In the genomic region with DNA sequence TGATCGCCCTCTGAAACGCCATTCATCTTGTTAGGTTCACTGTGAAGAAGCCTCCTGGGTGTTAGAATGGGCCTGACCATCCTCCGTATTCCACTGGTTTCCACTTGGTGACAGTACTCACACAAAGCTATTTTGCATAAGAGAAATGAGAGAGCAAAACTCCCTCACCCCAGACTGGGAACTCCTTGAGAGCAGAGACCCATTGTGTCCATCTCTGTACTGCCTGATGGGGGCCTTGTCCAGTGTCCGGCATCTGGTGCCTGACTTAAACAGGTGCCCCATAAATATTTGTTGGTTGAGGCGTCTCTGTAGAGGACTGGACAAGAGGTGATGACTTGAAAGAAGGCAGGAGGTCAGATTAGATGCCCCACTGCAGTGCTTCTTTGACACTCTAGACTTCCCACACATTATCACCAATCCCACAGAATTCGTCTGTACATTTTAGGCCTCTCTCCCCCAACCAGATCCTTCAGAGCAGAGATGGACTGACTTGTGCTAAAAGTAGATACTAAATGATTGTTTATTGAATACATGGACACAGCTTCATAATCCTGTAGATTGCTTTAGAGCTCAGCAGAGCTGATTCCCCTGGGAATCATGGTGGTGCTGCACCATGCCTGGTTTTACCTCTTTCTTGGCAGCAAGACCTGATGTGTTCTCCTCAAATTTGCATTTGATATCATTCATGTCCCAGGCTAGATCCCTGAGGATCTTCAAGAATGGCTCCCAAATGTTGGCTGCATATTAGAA, we compare ENCODE assay signal across 20 cellular contexts. TPM values are rescaled to one million over a fixed set of nuclear protein-coding genes. Genes with fewer than 3 reads are reported as not detected.
DNase-seq lines count a peak whose midpoint lies in the region; ATAC-seq lines count a peak whose summit lies in the region.
"Had no signal": no experiment of that assay in that cellular context is flagged by ENCODE, and none has a peak within 500 bp of the region (broad histone marks: within the 10 kb centered on the region; RNA-seq: fewer than 3 reads in every experiment).

No MANE protein-coding gene starts in this region.

- CTCF ChIA-PET in activated CD8-positive, alpha-beta memory T cell treated with anti-CD3 and anti-CD28 coated beads, Interleukin-2, amount 10 ng/mL, durations not matched to agents 7 days and 5 days (lab: Charles Lee): interaction anchor here (1.2 to 4.8 kb wide), 10 partner anchors 9 to 153 kb away, joined by 3 to 53 read pairs (median 19); a partner anchor contains a TSS

- H3K4me3 Mint-ChIP-seq in activated CD8-positive, alpha-beta memory T cell treated with anti-CD3 and anti-CD28 coated beads, Interleukin-2, amount 10 ng/mL, durations not matched to agents 7 days and 5 days: no peak overlapping the region
- peak overlapping the region in 1 of 4 donors; percentile 20 for H3K4me3 Mint-ChIP-seq in IgD-negative memory B cell
- no peak overlapping the region for H3K4me3 Mint-ChIP-seq in activated T-helper 2 cell treated with anti-CD3 and anti-CD28 coated beads, Interferon-gamma antibody, Interleukin-2, Interleukin-4, amounts not matched to agents 10 μg/mL and 5 μg/mL and 100 μg/mL, durations not matched to agents 14 hours and 24 hours and 36 hours (ENCODE audit: low read depth)
- no peak overlapping the region for H3K4me3 Mint-ChIP-seq in stimulated activated effector memory CD8-positive, alpha-beta T cell treated with anti-CD3 and anti-CD28 coated beads, Interleukin-12 subunit alpha, Interleukin-12 subunit beta, amount 100 ng/mL, for 72 hours
- H3K4me3 Mint-ChIP-seq: B cell; CD8-positive, alpha-beta memory T cell had no signal

- intact Hi-C loops in activated T-helper 2 cell treated with anti-CD3 and anti-CD28 coated beads, Interferon-gamma antibody, Interleukin-2, Interleukin-4, amounts not matched to agents 10 μg/mL and 5 μg/mL and 100 μg/mL, durations not matched to agents 14 hours and 24 hours and 36 hours (cut with micrococcal nuclease): no loop called here

- no peak for ATAC-seq in activated CD8-positive, alpha-beta memory T cell treated with anti-CD3 and anti-CD28 coated beads, Interleukin-2, amount 10 ng/mL, durations not matched to agents 7 days and 5 days
- no peak for ATAC-seq in stimulated activated effector memory CD8-positive, alpha-beta T cell treated with anti-CD3 and anti-CD28 coated beads, Interleukin-12 subunit alpha, Interleukin-12 subunit beta, amount 100 ng/mL, for 72 hours
- no peak for ATAC-seq in GM18868 (IDR thresholded peaks at IDR 0.05; ENCODE audit: unreplicated experiment)

- H3K27me3 Mint-ChIP-seq in activated CD8-positive, alpha-beta memory T cell treated with anti-CD3 and anti-CD28 coated beads, Interleukin-2, amount 10 ng/mL, durations not matched to agents 7 days and 5 days: no peaks in the 10 kb centered on the region
- H3K27me3 Mint-ChIP-seq in IgD-negative memory B cell: no peaks in the 10 kb centered on the region
- H3K27me3 Mint-ChIP-seq in activated T-helper 2 cell treated with anti-CD3 and anti-CD28 coated beads, Interferon-gamma antibody, Interleukin-2, Interleukin-4, amounts not matched to agents 10 μg/mL and 5 μg/mL and 100 μg/mL, durations not matched to agents 14 hours and 24 hours and 36 hours (ENCODE audit: low read depth): peaks cover 3% of the 10 kb centered on the region
- H3K27me3 Mint-ChIP-seq: B cell; CD8-positive, alpha-beta memory T cell had no signal

- H3K9me3 Mint-ChIP-seq in activated CD8-positive, alpha-beta memory T cell treated with anti-CD3 and anti-CD28 coated beads, Interleukin-2, amount 10 ng/mL, durations not matched to agents 7 days and 5 days (ENCODE audit: low read depth): no peaks in the 10 kb centered on the region
- peaks cover 0 to 3% (median 0%) of the 10 kb centered on the region in 3 donors for H3K9me3 Mint-ChIP-seq in IgD-negative memory B cell
- peaks cover 3% of the 10 kb centered on the region for H3K9me3 Mint-ChIP-seq in activated T-helper 2 cell treated with anti-CD3 and anti-CD28 coated beads, Interferon-gamma antibody, Interleukin-2, Interleukin-4, amounts not matched to agents 10 μg/mL and 5 μg/mL and 100 μg/mL, durations not matched to agents 14 hours and 24 hours and 36 hours
- no peaks in the 10 kb centered on the region for H3K9me3 Mint-ChIP-seq in stimulated activated effector memory CD8-positive, alpha-beta T cell treated with anti-CD3 and anti-CD28 coated beads, Interleukin-12 subunit alpha, Interleukin-12 subunit beta, amount 100 ng/mL, for 72 hours

- H3K4me1 Mint-ChIP-seq in activated CD8-positive, alpha-beta memory T cell treated with anti-CD3 and anti-CD28 coated beads, Interleukin-2, amount 10 ng/mL, durations not matched to agents 7 days and 5 days: peaks cover 38% of the 10 kb centered on the region
- peaks cover 12 to 25% (median 18%) of the 10 kb centered on the region in 3 donors for H3K4me1 Mint-ChIP-seq in IgD-negative memory B cell
- peaks cover 37% of the 10 kb centered on the region for H3K4me1 Mint-ChIP-seq in activated T-helper 2 cell treated with anti-CD3 and anti-CD28 coated beads, Interferon-gamma antibody, Interleukin-2, Interleukin-4, amounts not matched to agents 10 μg/mL and 5 μg/mL and 100 μg/mL, durations not matched to agents 14 hours and 24 hours and 36 hours (ENCODE audit: low read depth)
- peaks cover 33% of the 10 kb centered on the region for H3K4me1 Mint-ChIP-seq in stimulated activated effector memory CD8-positive, alpha-beta T cell treated with anti-CD3 and anti-CD28 coated beads, Interleukin-12 subunit alpha, Interleukin-12 subunit beta, amount 100 ng/mL, for 72 hours

- DNase-seq in activated CD8-positive, alpha-beta memory T cell treated with anti-CD3 and anti-CD28 coated beads, Interleukin-2, amount 10 ng/mL, durations not matched to agents 7 days and 5 days: peak; percentile 37
- no peak for DNase-seq in activated CD8-positive, alpha-beta memory T cell treated with anti-CD3 and anti-CD28 coated beads, Interleukin-2, amount 50 U/mL, for 48 hours
- DNase-seq in activated T-helper 2 cell treated with anti-CD3 and anti-CD28 coated beads, Interferon-gamma antibody, Interleukin-2, Interleukin-4, amounts not matched to agents 10 μg/mL and 5 μg/mL and 100 μg/mL, durations not matched to agents 14 hours and 24 hours and 36 hours (ENCODE audit: low spot score): peak; percentile 6
- peak in 1 of 2 donors; percentile 45 for DNase-seq in stimulated activated effector memory CD8-positive, alpha-beta T cell treated with anti-CD3 and anti-CD28 coated beads, Interleukin-12 subunit alpha, Interleukin-12 subunit beta, amount 100 ng/mL, for 72 hours (ENCODE audit: low spot score in 2 of 2)
- DNase-seq in NCI-H2196 treated with DMSO at 0.1 percent for 48 hours (lab: John Stamatoyannopoulos, UW; ENCODE audit: unreplicated experiment): no peak
- DNase-seq: CD8-positive, alpha-beta memory T cell; DND-41; H7; KG1; NCI-H1048; NCI-H146; NCI-H2081 treated with DMSO at 0.1 percent for 48 hours; NCI-H2227 treated with DMSO at 0.1 percent for 48 hours; NCI-H524 treated with DMSO at 0.1 percent for 48 hours; Peyer's patch; SHP77 had no signal

- no peak overlapping the region for H3K27ac Mint-ChIP-seq in activated CD8-positive, alpha-beta memory T cell treated with anti-CD3 and anti-CD28 coated beads, Interleukin-2, amount 10 ng/mL, durations not matched to agents 7 days and 5 days
- H3K27ac Mint-ChIP-seq in IgD-negative memory B cell: peak overlapping the region in 2 of 3 donors; percentile 1 to 63
- H3K27ac Mint-ChIP-seq in activated T-helper 2 cell treated with anti-CD3 and anti-CD28 coated beads, Interferon-gamma antibody, Interleukin-2, Interleukin-4, amounts not matched to agents 10 μg/mL and 5 μg/mL and 100 μg/mL, durations not matched to agents 14 hours and 24 hours and 36 hours: no peak overlapping the region
- H3K27ac Mint-ChIP-seq in stimulated activated effector memory CD8-positive, alpha-beta T cell treated with anti-CD3 and anti-CD28 coated beads, Interleukin-12 subunit alpha, Interleukin-12 subunit beta, amount 100 ng/mL, for 72 hours: peak overlapping the region; percentile 41
- H3K27ac Mint-ChIP-seq: B cell had no signal

- peaks cover 37% of the 10 kb centered on the region for H3K36me3 Mint-ChIP-seq in activated CD8-positive, alpha-beta memory T cell treated with anti-CD3 and anti-CD28 coated beads, Interleukin-2, amount 10 ng/mL, durations not matched to agents 7 days and 5 days
- H3K36me3 Mint-ChIP-seq in IgD-negative memory B cell: peaks cover 4% of the 10 kb centered on the region
- peaks cover 8% of the 10 kb centered on the region for H3K36me3 Mint-ChIP-seq in activated T-helper 2 cell treated with anti-CD3 and anti-CD28 coated beads, Interferon-gamma antibody, Interleukin-2, Interleukin-4, amounts not matched to agents 10 μg/mL and 5 μg/mL and 100 μg/mL, durations not matched to agents 14 hours and 24 hours and 36 hours (ENCODE audit: low read depth)
- peaks cover 5% of the 10 kb centered on the region for H3K36me3 Mint-ChIP-seq in stimulated activated effector memory CD8-positive, alpha-beta T cell treated with anti-CD3 and anti-CD28 coated beads, Interleukin-12 subunit alpha, Interleukin-12 subunit beta, amount 100 ng/mL, for 72 hours

RNA-seq across cellular contexts. Expression of a gene that starts 22.4 kb away (rescaled TPM):
- 1 to 10 TPM; 2.4 to 3.7 TPM for total RNA-seq in activated CD8-positive, alpha-beta memory T cell treated with anti-CD3 and anti-CD28 coated beads, Interleukin-2, amount 10 ng/mL, durations not matched to agents 7 days and 5 days
- not detected for polyA plus RNA-seq in IgD-negative memory B cell
- 0.16 and 0.21 TPM in 2 replicates for total RNA-seq in activated T-helper 2 cell treated with anti-CD3 and anti-CD28 coated beads, Interferon-gamma antibody, Interleukin-2, Interleukin-4, amounts not matched to agents 10 μg/mL and 5 μg/mL and 100 μg/mL, durations not matched to agents 14 hours and 24 hours and 36 hours
- total RNA-seq: M059J had no signal

RNA-seq across cellular contexts. Expression of a gene that starts 46.2 kb away (rescaled TPM):
- total RNA-seq in activated CD8-positive, alpha-beta memory T cell treated with anti-CD3 and anti-CD28 coated beads, Interleukin-2, amount 10 ng/mL, durations not matched to agents 7 days and 5 days: 10 to 100 TPM; 59.8 to 95.2 TPM
- 55.9 TPM for polyA plus RNA-seq in IgD-negative memory B cell
- total RNA-seq in activated T-helper 2 cell treated with anti-CD3 and anti-CD28 coated beads, Interferon-gamma antibody, Interleukin-2, Interleukin-4, amounts not matched to agents 10 μg/mL and 5 μg/mL and 100 μg/mL, durations not matched to agents 14 hours and 24 hours and 36 hours: 24.0 and 24.4 TPM in 2 replicates
- total RNA-seq: M059J had no signal

Comparison
In these comparisons a context has a peak if more than half of its experiments do, and no peak if none do; other contexts are left out.
1. DNase-seq: peak in activated CD8-positive, alpha-beta memory T cell treated with anti-CD3 and anti-CD28 coated beads, Interleukin-2, amount 10 ng/mL, durations not matched to agents 7 days and 5 days (single experiment) and activated T-helper 2 cell treated with anti-CD3 and anti-CD28 coated beads, Interferon-gamma antibody, Interleukin-2, Interleukin-4, amounts not matched to agents 10 μg/mL and 5 μg/mL and 100 μg/mL, durations not matched to agents 14 hours and 24 hours and 36 hours (single experiment); none in activated CD8-positive, alpha-beta memory T cell treated with anti-CD3 and anti-CD28 coated beads, Interleukin-2, amount 50 U/mL, for 48 hours (single experiment) and NCI-H2196 treated with DMSO at 0.1 percent for 48 hours (single experiment).
2. H3K27ac Mint-ChIP-seq: peak in IgD-negative memory B cell (2 of 3) and stimulated activated effector memory CD8-positive, alpha-beta T cell treated with anti-CD3 and anti-CD28 coated beads, Interleukin-12 subunit alpha, Interleukin-12 subunit beta, amount 100 ng/mL, for 72 hours (single experiment); none in activated CD8-positive, alpha-beta memory T cell treated with anti-CD3 and anti-CD28 coated beads, Interleukin-2, amount 10 ng/mL, durations not matched to agents 7 days and 5 days (single experiment) and activated T-helper 2 cell treated with anti-CD3 and anti-CD28 coated beads, Interferon-gamma antibody, Interleukin-2, Interleukin-4, amounts not matched to agents 10 μg/mL and 5 μg/mL and 100 μg/mL, durations not matched to agents 14 hours and 24 hours and 36 hours (single experiment).